Comparison of ENCODE assay signal across 9 cellular contexts in the genomic region with DNA sequence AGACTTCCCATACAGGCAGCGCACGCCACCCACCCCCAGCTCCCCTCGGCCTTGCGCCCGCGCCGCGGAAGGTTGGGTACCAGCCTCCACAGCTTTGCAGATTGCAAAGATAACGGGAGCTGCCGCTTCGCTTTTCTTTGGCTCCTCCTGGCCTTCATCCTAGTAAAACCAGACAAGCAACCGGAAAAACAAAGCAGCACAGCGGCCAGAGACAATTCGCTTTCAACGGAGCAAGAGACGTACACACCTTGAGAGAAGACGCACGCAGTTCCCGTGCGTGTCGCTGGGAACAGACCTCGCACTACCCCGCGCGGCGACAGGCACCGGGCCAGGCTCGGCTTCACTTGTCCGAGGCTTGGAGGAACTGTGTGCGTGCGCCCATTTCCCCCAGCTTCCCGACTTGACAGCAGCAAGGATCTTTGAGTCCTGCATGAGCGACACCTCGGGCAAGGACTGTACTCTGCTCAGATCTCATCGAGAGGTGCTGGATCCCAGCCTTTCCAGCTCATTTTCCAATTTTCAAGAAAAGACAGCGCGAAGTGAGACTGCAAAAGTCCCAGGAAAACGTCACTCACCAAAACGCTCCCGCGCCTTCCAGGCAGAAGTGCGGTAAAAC. TPM values are rescaled to one million over a fixed set of nuclear protein-coding genes. Genes with fewer than 3 reads are reported as not detected.
DNase-seq lines count a peak whose midpoint lies in the region; ATAC-seq and TF ChIP-seq lines count a peak whose summit lies in the region.
"Had no signal": no experiment of that assay in that cellular context is flagged by ENCODE, and none has a peak within 500 bp of the region (broad histone marks: within the 10 kb centered on the region; RNA-seq: fewer than 3 reads in every experiment).

No MANE protein-coding gene starts in this region.

- H3K27ac Mint-ChIP-seq in Caco-2 (ENCODE audit: unreplicated experiment) (no peak overlapping the region), progenitor cell of endocrine pancreas (no peak overlapping the region)

- H3K9me3 Mint-ChIP-seq in Caco-2 (ENCODE audit: unreplicated experiment) = no peaks in the 10 kb centered on the region
- no peaks in the 10 kb centered on the region for H3K9me3 Mint-ChIP-seq in progenitor cell of endocrine pancreas (ENCODE audit: low read depth)

- ATAC-seq in gastroesophageal sphincter = no peak

- H3K36me3 Mint-ChIP-seq in Caco-2 (ENCODE audit: insufficient read depth, unreplicated experiment) (no peaks in the 10 kb centered on the region), progenitor cell of endocrine pancreas (ENCODE audit: insufficient read depth) (no peaks in the 10 kb centered on the region)

- CTCF ChIA-PET in Caco-2 (lab: Charles Lee) = no interaction called here
- CTCF ChIA-PET in HEK293T (lab: Yijun Ruan, JAX) = no interaction called here

- no peak for DNase-seq in Caco-2
- no peak for DNase-seq in SK-N-MC (ENCODE audit: low read depth, low spot score)
- no peak for DNase-seq in progenitor cell of endocrine pancreas (ENCODE audit: low spot score, unreplicated experiment)
- no peak for DNase-seq in posterior vena cava (ENCODE audit: low spot score)
- no peak for DNase-seq in stimulated activated CD4-positive, alpha-beta T cell treated with anti-CD3 and anti-CD28 coated beads, Interleukin-4, amount 100 ng/mL, for 24 hours
- no peak for DNase-seq in T1000 (lab: John Stamatoyannopoulos, UW)
- no peak for DNase-seq in HEK293T (ENCODE audit: extremely low spot score)
- DNase-seq: NCI-H2029 had no signal

- H3K9me3 ChIP-seq in Caco-2 (no peaks in the 10 kb centered on the region), SK-N-MC (ENCODE audit: low read depth, low read length) (no peaks in the 10 kb centered on the region), gastroesophageal sphincter (no peaks in the 10 kb centered on the region)

- H3K27me3 ChIP-seq in Caco-2 (replicated peaks; ENCODE audit: control insufficient read depth, insufficient read depth, low read length) (0 out of 2 replicates have a peak, but pooled peaks cover 2% of the 10 kb centered on the region), gastroesophageal sphincter (peaks cover 31% of the 10 kb centered on the region)

- H3K4me3 ChIP-seq in Caco-2 (ENCODE audit: low read depth, low read length) (no peak overlapping the region), SK-N-MC (peak overlapping the region; percentile 76), gastroesophageal sphincter (peak overlapping the region; percentile 50 to 77)

- no peak for TF ChIP-seq EP300 in gastroesophageal sphincter (IDR thresholded peaks at IDR 0.05)

- no peak overlapping the region for H3K9ac ChIP-seq in SK-N-MC (ENCODE audit: insufficient read length)

- H3K4me1 Mint-ChIP-seq in Caco-2 (ENCODE audit: low read depth, unreplicated experiment) = no peaks in the 10 kb centered on the region
- peaks cover 8% of the 10 kb centered on the region for H3K4me1 Mint-ChIP-seq in progenitor cell of endocrine pancreas (ENCODE audit: low read depth)

- H3K36me3 ChIP-seq in Caco-2 (ENCODE audit: control insufficient read depth, insufficient read depth, low read length) (no peaks in the 10 kb centered on the region), SK-N-MC (ENCODE audit: insufficient read depth, low read length) (no peaks in the 10 kb centered on the region), gastroesophageal sphincter (no peaks in the 10 kb centered on the region)

- POLR2A ChIA-PET in Caco-2 (lab: Charles Lee) = no interaction called here
- POLR2A ChIA-PET in HEK293T (lab: Yijun Ruan, JAX) = no interaction called here

- TF ChIP-seq CTCF in Caco-2 (IDR thresholded peaks at IDR 0.05; ENCODE audit: insufficient read depth in 1 of 2, low read depth in 1 of 2, low read length in 1 of 2, severe bottlenecking in 1 of 2, unreplicated experiment in 1 of 2) = no peak
- TF ChIP-seq CTCF in gastroesophageal sphincter (IDR thresholded peaks at IDR 0.05) = no peak
- no peak for TF ChIP-seq CTCF in progenitor cell of endocrine pancreas (IDR thresholded peaks at IDR 0.05; ENCODE audit: unreplicated experiment)

- no CpG with 5 or more reads among the region's 42 CpGs for WGBS in gastroesophageal sphincter (ENCODE audit: low coverage in 1 of 2), 2 donors

- TF ChIP-seq POLR2A in gastroesophageal sphincter (IDR thresholded peaks at IDR 0.05) = no peak

- no TSS peak for BruUV-seq in Caco-2 (replicated peaks; lab: Mats Ljungman, UMichigan)

- H3K4me3 Mint-ChIP-seq in Caco-2 (ENCODE audit: unreplicated experiment) = peak overlapping the region; percentile 48
- H3K4me3 Mint-ChIP-seq in progenitor cell of endocrine pancreas (ENCODE audit: low read depth) = peak overlapping the region; percentile 80

- intact Hi-C loops in Caco-2 (cut with micrococcal nuclease; ENCODE audit: unreplicated experiment) (no loop called here), posterior vena cava (cut with DNase I) (loop anchor here in 1 of 2 donors (2.0 kb wide), 1 partner anchor 57 kb away; no protein-coding TSS in a partner anchor)

- no peak overlapping the region for H3K27ac ChIP-seq in SK-N-MC
- peak overlapping the region in 3 of 4 donors; percentile 83 to 93 (median 91) for H3K27ac ChIP-seq in gastroesophageal sphincter

- H3K4me1 ChIP-seq in Caco-2 = no peaks in the 10 kb centered on the region
- H3K4me1 ChIP-seq in gastroesophageal sphincter = peaks cover 0 to 37% (median 9%) of the 10 kb centered on the region in 3 donors

- H3K27me3 Mint-ChIP-seq in Caco-2 (ENCODE audit: insufficient read depth, unreplicated experiment) (peaks cover 13% of the 10 kb centered on the region), progenitor cell of endocrine pancreas (peaks cover 72% of the 10 kb centered on the region)

TF ChIP-seq in HEK293T, 16 proteins besides CTCF, POLR2A, EP300 and RAD21:
- TF ChIP-seq HDGF (IDR thresholded peaks at IDR 0.05; ENCODE audit: borderline replicate concordance) (no peak), L3MBTL2 (conservative IDR thresholded peaks at IDR 0.05) (no peak), NFRKB (IDR thresholded peaks at IDR 0.05) (no peak), FOXM1 (IDR thresholded peaks at IDR 0.05; ENCODE audit: borderline replicate concordance) (no peak), SP1 (IDR thresholded peaks at IDR 0.05) (no peak), TARDBP (IDR thresholded peaks at IDR 0.05) (no peak)

RNA-seq across cellular contexts. Expression of a gene that starts 1.0 kb away (rescaled TPM):
- total RNA-seq in Caco-2 (2022) (0.18 and 0.39 TPM in 2 replicates), gastroesophageal sphincter (10 to 100 TPM in 3 of 4 donors, 1 to 10 TPM in 1; 7.8 to 15.4 (median 11.8) TPM), progenitor cell of endocrine pancreas (0.57 and 0.95 TPM in 2 replicates), posterior vena cava (10 to 100 TPM; 11.0 to 14.8 TPM)
